1 cellular context compared by ENCODE assay signal in the genomic region with DNA sequence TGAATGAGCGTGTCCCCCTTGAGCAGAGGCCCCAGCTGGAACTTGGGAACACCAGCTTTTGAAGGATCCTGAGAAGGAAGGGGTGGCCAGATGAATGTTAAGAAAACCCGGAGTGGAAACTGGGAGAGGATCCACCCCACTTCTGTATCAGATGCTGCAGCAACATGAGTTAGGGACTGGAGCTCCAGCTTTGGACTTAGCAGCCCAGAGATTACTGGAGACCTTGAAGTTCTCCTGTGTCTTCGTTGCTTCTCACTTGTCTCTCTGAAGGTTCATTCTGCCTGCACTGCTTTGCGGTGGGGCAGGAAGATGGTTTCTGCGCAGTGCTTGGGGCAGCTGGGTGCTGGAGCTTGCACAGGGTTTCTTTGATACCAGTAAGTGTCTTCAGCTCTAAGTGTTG.
TF ChIP-seq lines count a peak whose summit lies in the region.

No MANE protein-coding gene starts in this region.

TF ChIP-seq in SK-N-SH, 30 proteins besides CTCF, POLR2A, EP300 and RAD21 (continued from another document):
- TF ChIP-seq SIN3A (IDR thresholded peaks at IDR 0.05; ENCODE audit: borderline replicate concordance, low read depth, low read length) = no peak
- no peak for TF ChIP-seq CHD2 (IDR thresholded peaks at IDR 0.05; ENCODE audit: low read length, partially characterized antibody)
- TF ChIP-seq MXI1 (IDR thresholded peaks at IDR 0.05; ENCODE audit: low read depth, low read length) = no peak
- no peak for TF ChIP-seq RFX5 (IDR thresholded peaks at IDR 0.05; ENCODE audit: low read length)
- TF ChIP-seq SMC3 (IDR thresholded peaks at IDR 0.05; ENCODE audit: low read depth, low read length) = no peak
- TF ChIP-seq TEAD4 (IDR thresholded peaks at IDR 0.05; ENCODE audit: borderline replicate concordance, insufficient read depth) = no peak
- no peak for TF ChIP-seq GATA2 (CRISPR knock-in tag; IDR thresholded peaks at IDR 0.05)
- no peak for TF ChIP-seq NRF1 (IDR thresholded peaks at IDR 0.05; ENCODE audit: low read depth, low read length)
- no peak for TF ChIP-seq RCOR1 (IDR thresholded peaks at IDR 0.05; ENCODE audit: low read length)
- no peak for TF ChIP-seq NFIC (IDR thresholded peaks at IDR 0.05; ENCODE audit: borderline replicate concordance)
